In genomic region chr1:39173995-39174380, GRCh38 we compare ENCODE assay signal across 10 cellular contexts. TPM values are rescaled to one million over a fixed set of nuclear protein-coding genes. Genes with fewer than 3 reads are reported as not detected.
A peak's percentile ranks its signal among the peaks of the same experiment; 100 is the strongest.
DNase-seq lines count a peak whose midpoint lies in the region; ATAC-seq and TF ChIP-seq lines count a peak whose summit lies in the region.
"Had no signal": no experiment of that assay in that cellular context is flagged by ENCODE, and none has a peak within 500 bp of the region (broad histone marks: within the 10 kb centered on the region; RNA-seq: fewer than 3 reads in every experiment).

No MANE protein-coding gene starts in this region.

- POLR2A ChIA-PET in Panc1 (lab: Charles Lee): interaction anchor here (0.6 to 0.7 kb wide), 2 partner anchors 14 to 18 kb away, joined by 3 read pairs; no protein-coding TSS in a partner anchor

- H3K27me3 ChIP-seq in Panc1 (ENCODE audit: control insufficient read depth, insufficient read depth, low read length): no peaks in the 10 kb centered on the region
- H3K27me3 ChIP-seq in esophagus squamous epithelium: no peaks in the 10 kb centered on the region
- no peaks in the 10 kb centered on the region for H3K27me3 ChIP-seq in testis
- H3K27me3 ChIP-seq in H7 (ENCODE audit: control insufficient read depth, insufficient read depth, low read length): no peaks in the 10 kb centered on the region

- no TSS peak for BruUV-seq in Panc1 (replicated peaks; lab: Mats Ljungman, UMichigan)

- H3K4me1 ChIP-seq in Panc1 (ENCODE audit: control insufficient read depth, insufficient read depth, low read length): peaks cover 93% of the 10 kb centered on the region
- H3K4me1 ChIP-seq in esophagus squamous epithelium: peaks cover 16 to 67% (median 37%) of the 10 kb centered on the region in 3 donors
- peaks cover 82% of the 10 kb centered on the region for H3K4me1 ChIP-seq in mesodermal cell (ENCODE audit: control insufficient read depth, insufficient read depth, low read length, poor library complexity, severe bottlenecking)
- peaks cover 39% of the 10 kb centered on the region for H3K4me1 ChIP-seq in testis

- ATAC-seq in Panc1 (no peak), HG02571 (IDR thresholded peaks at IDR 0.05; ENCODE audit: unreplicated experiment) (no peak)

- DNase-seq in Panc1 (ENCODE audit: low read depth, low spot score) (no peak), esophagus squamous epithelium (lab: John Stamatoyannopoulos, UW) (no peak), testis (no peak), NCI-H345 treated with DMSO at 0.1 percent for 48 hours (lab: John Stamatoyannopoulos, UW; ENCODE audit: unreplicated experiment) (no peak), H7 (no peak)
- DNase-seq in stimulated activated naive CD4-positive, alpha-beta T cell (lab: John Stamatoyannopoulos, UW): no peak
- DNase-seq: CD8-positive, alpha-beta memory T cell; NCI-H1417 treated with DMSO at 0.1 percent for 48 hours had no signal

- H3K36me3 ChIP-seq in Panc1 (ENCODE audit: control insufficient read depth, insufficient read depth, low read length) (no peaks in the 10 kb centered on the region), esophagus squamous epithelium (no peaks in the 10 kb centered on the region), mesodermal cell (ENCODE audit: control insufficient read depth, insufficient read depth, low read length) (no peaks in the 10 kb centered on the region), testis (ENCODE audit: low read depth, missing control alignments) (no peaks in the 10 kb centered on the region), H7 (replicated peaks; ENCODE audit: control insufficient read depth, insufficient read depth, low read length) (no peaks in the 10 kb centered on the region)

- no peaks in the 10 kb centered on the region for H3K9me3 ChIP-seq in Panc1 (ENCODE audit: control insufficient read depth, insufficient read depth, low read depth, low read length)
- H3K9me3 ChIP-seq in esophagus squamous epithelium: no peaks in the 10 kb centered on the region
- no peaks in the 10 kb centered on the region for H3K9me3 ChIP-seq in mesodermal cell (ENCODE audit: control insufficient read depth, low read length)
- H3K9me3 ChIP-seq in testis: no peaks in the 10 kb centered on the region

- CTCF ChIA-PET in Panc1 (lab: Charles Lee): interaction anchor here (0.5 to 2.9 kb wide), 3 partner anchors 17 to 86 kb away, joined by 3 to 11 read pairs (median 3); no protein-coding TSS in a partner anchor

- WGBS in esophagus squamous epithelium, 2 donors: 16 to 27% methylated on average over 2 of the region's 2 CpGs
- 93% methylated on average over 2 of the region's 2 CpGs; no CpG with 5 or more reads in 1 of the 2 experiments for WGBS in mesodermal cell (ENCODE audit: insufficient coverage in 2 of 2), 2 experiments
- WGBS in testis, 2 donors: 28 to 35% methylated on average over 2 of the region's 2 CpGs

- in situ Hi-C loops in Panc1 (cut with HindIII; ENCODE audit: low pct_unique_long_range_greater_than_20kb, low sequenced_read_pairs): no loop called here

- H3K27ac ChIP-seq in Panc1 (ENCODE audit: low read length): peak overlapping the region; percentile 97
- H3K27ac ChIP-seq in esophagus squamous epithelium: peak overlapping the region; percentile 1 to 71 (median 70)
- H3K27ac ChIP-seq in mesodermal cell (ENCODE audit: low read depth, low read length, severe bottlenecking): peak overlapping the region; percentile 78
- peak overlapping the region; percentile 27 to 48 for H3K27ac ChIP-seq in testis

- H3K4me3 ChIP-seq in Panc1 (ENCODE audit: low read depth in 2 of 2, low read length in 2 of 2): no peak overlapping the region
- no peak overlapping the region for H3K4me3 ChIP-seq in esophagus squamous epithelium
- H3K4me3 ChIP-seq in mesodermal cell (ENCODE audit: extremely low read depth, insufficient read depth, low read length, poor library complexity, severe bottlenecking): no peak overlapping the region
- H3K4me3 ChIP-seq in testis: no peak overlapping the region
- no peak overlapping the region for H3K4me3 ChIP-seq in H7 (ENCODE audit: insufficient read depth, low read depth, low read length)

- no peak for TF ChIP-seq CTCF in Panc1 (IDR thresholded peaks at IDR 0.05)
- no peak for TF ChIP-seq CTCF in esophagus squamous epithelium (IDR thresholded peaks at IDR 0.05)
- no peak for TF ChIP-seq CTCF in testis (IDR thresholded peaks at IDR 0.05)

- TF ChIP-seq POLR2A in esophagus squamous epithelium (IDR thresholded peaks at IDR 0.05): no peak
- TF ChIP-seq POLR2A in testis (IDR thresholded peaks at IDR 0.05): no peak

- intact Hi-C loops in Panc1 (cut with micrococcal nuclease; ENCODE audit: unreplicated experiment): loop anchor here (5.0 kb wide), 1 partner anchor 67 kb away; no protein-coding TSS in a partner anchor
- intact Hi-C loops in esophagus squamous epithelium (cut with DNase I): no loop called here
- intact Hi-C loops in testis (cut with DNase I; ENCODE audit: low total_unique reads): no loop called here

RNA-seq across cellular contexts. Expression of gene MACF1, which starts 30.5 kb away (rescaled TPM):
- total RNA-seq in Panc1 (2021; ENCODE audit: unreplicated experiment): 413 TPM
- polyA plus RNA-seq in Panc1 (2012; ENCODE audit: insufficient read length): 162 TPM
- total RNA-seq in esophagus squamous epithelium: 100 to 1,000 TPM in 2 of 4 donors, 10 to 100 TPM in 2; 82.1 to 247 (median 154) TPM
- 154 TPM for polyA plus RNA-seq in mesodermal cell (2013, experiment 1 of 2)
- polyA plus RNA-seq in mesodermal cell (2013, experiment 2 of 2): 117 TPM
- total RNA-seq in testis: 100 to 1,000 TPM; 422 to 494 TPM
- polyA plus RNA-seq in testis (ENCODE audit: insufficient read depth, low read depth, low replicate concordance): 136 TPM
- 102 and 152 TPM in 2 replicates for total RNA-seq in H7 (2014; rRNA removed; shearing (Covaris generic))

Comparison
In these comparisons a context has a peak if more than half of its experiments do, and no peak if none do; other contexts are left out.
1. H3K27ac ChIP-seq: peak in every context shown above with its lines; median percentile 97 in Panc1; 78 in mesodermal cell; 70 in esophagus squamous epithelium; 38 in testis.